Comparison of ENCODE assay signal across 17 cellular contexts in genomic region chr15:70398694-70399093, GRCh38.
DNase-seq lines count a peak whose midpoint lies in the region; ATAC-seq, FAIRE-seq and TF ChIP-seq lines count a peak whose summit lies in the region.
"Had no signal": no experiment of that assay in that cellular context is flagged by ENCODE, and none has a peak within 500 bp of the region (broad histone marks: within the 10 kb centered on the region; RNA-seq: fewer than 3 reads in every experiment).

No MANE protein-coding gene starts in this region.

- peak overlapping the region in 2 of 3 donors; percentile 46 to 88 for H3K27ac Mint-ChIP-seq in IgD-negative memory B cell
- no peak overlapping the region for H3K27ac Mint-ChIP-seq in CD4-positive, alpha-beta T cell
- H3K27ac Mint-ChIP-seq: CD4-positive, CD25-positive, alpha-beta regulatory T cell had no signal

- FAIRE-seq in A549 (lab: Jason Lieb, UNC) (no peak), H1 (lab: Jason Lieb, UNC) (no peak)
- FAIRE-seq: D721Med, G401.6, GM12891, GM19239 had no signal

- no peak overlapping the region for H3K27ac ChIP-seq in A549
- H3K27ac ChIP-seq in PC-9 = no peak overlapping the region
- H3K27ac ChIP-seq in H1 (ENCODE audit: low read depth, low read length) = no peak overlapping the region
- no peak overlapping the region for H3K27ac ChIP-seq in CD4-positive, alpha-beta T cell (ENCODE audit: low read depth, low read length)

- no peak overlapping the region for H4K8ac ChIP-seq in H1 (ENCODE audit: extremely low read depth, insufficient read depth, low read length)

- H3F3A ChIP-seq in PC-9 (ENCODE audit: insufficient read depth, low read depth) = peaks cover 5% of the 10 kb centered on the region; the same call in 1 of the 2 replicates

- no TSS peak for BruUV-seq in PC-9 (replicated peaks; lab: Mats Ljungman, UMichigan)

- TF ChIP-seq EP300 in A549 (IDR thresholded peaks at IDR 0.05) (no peak), H1 (IDR thresholded peaks at IDR 0.05; ENCODE audit: borderline replicate concordance in 1 of 2, low read depth in 2 of 2, low read length in 2 of 2) (no peak)

- no peak overlapping the region for H4K91ac ChIP-seq in H1 (replicated peaks; ENCODE audit: insufficient read length, low read length)

- H3K36me3 Mint-ChIP-seq in IgD-negative memory B cell = no peaks in the 10 kb centered on the region
- H3K36me3 Mint-ChIP-seq in CD4-positive, alpha-beta T cell (ENCODE audit: low read depth) = no peaks in the 10 kb centered on the region
- H3K36me3 Mint-ChIP-seq: CD4-positive, CD25-positive, alpha-beta regulatory T cell had no signal

- no peaks in the 10 kb centered on the region for H3K23me2 ChIP-seq in H1 (ENCODE audit: low read depth, low read length)

- 76% methylated on average over 4 of the region's 4 CpGs for WGBS in A549 (ENCODE audit: missing lambda C conversion rate)
- 96% methylated on average over 4 of the region's 4 CpGs; no CpG with 5 or more reads in 1 of the 2 experiments for WGBS in H1 (ENCODE audit: extremely low coverage in 1 of 2, insufficient coverage in 1 of 2, insufficient read length in 1 of 2, insufficient replicate concordance in 2 of 2, low coverage in 1 of 2, low lambda C conversion rate in 2 of 2, missing lambda C conversion rate in 1 of 2), 2 experiments

- H3K4me1 Mint-ChIP-seq in IgD-negative memory B cell = peaks cover 10 to 11% (median 11%) of the 10 kb centered on the region in 3 donors
- no peaks in the 10 kb centered on the region for H3K4me1 Mint-ChIP-seq in CD4-positive, alpha-beta T cell (ENCODE audit: low read depth)

- intact Hi-C loops in PC-9 (cut with micrococcal nuclease; ENCODE audit: unreplicated experiment) = no loop called here
- intact Hi-C loops in cardiac septum (cut with DNase I) = no loop called here
- intact Hi-C loops in CD4-positive, alpha-beta T cell (cut with DNase I, micrococcal nuclease) = no loop called here

- H3K79me1 ChIP-seq in H1 (ENCODE audit: low read depth, low read length) = no peaks in the 10 kb centered on the region

- H3K9me2 ChIP-seq in PC-9 (ENCODE audit: insufficient read depth) = no peaks in the 10 kb centered on the region

- H2BK5ac ChIP-seq in H1 (ENCODE audit: low read depth, low read length) = no peak overlapping the region

- no peak overlapping the region for H3K56ac ChIP-seq in H1 (replicated peaks; ENCODE audit: insufficient read length, low read depth, low read length)

- peak overlapping the region; percentile 75 for H2BK15ac ChIP-seq in H1 (ENCODE audit: low read length)

- TF ChIP-seq RAD21 in A549 (conservative IDR thresholded peaks at IDR 0.05 in 1 of 2, IDR thresholded peaks at IDR 0.05 in 1 of 2) (no peak), H1 (IDR thresholded peaks at IDR 0.05 in 1 of 2, conservative IDR thresholded peaks at IDR 0.05 in 1 of 2; ENCODE audit: low read depth in 2 of 2, low read length in 2 of 2) (no peak)

- DNase-seq in A549 (ENCODE audit: low read depth in 1 of 2, low spot score in 1 of 2) (no peak), PC-9 (no peak), H1 (ENCODE audit: low read depth in 1 of 2, low spot score in 2 of 2) (no peak), cardiac septum (ENCODE audit: low spot score) (no peak)
- no peak for DNase-seq in CD4-positive, alpha-beta T cell
- DNase-seq: ACHN; BE2C; C1 segment of cervical spinal cord; Caco-2; CD4-positive, CD25-positive, alpha-beta regulatory T cell had no signal

- H3K4me1 ChIP-seq in A549 (no peaks in the 10 kb centered on the region), PC-9 (replicated peaks; ENCODE audit: insufficient read depth) (peaks cover 13% of the 10 kb centered on the region), H1 (replicated peaks in 1 of 4; ENCODE audit: control insufficient read depth in 3 of 4, insufficient read depth in 4 of 4, low read length in 3 of 4) (peaks cover 2 to 10% (median 4%) of the 10 kb centered on the region in 4 experiments; a peak in 5 of 7 replicates)
- H3K4me1 ChIP-seq: Caco-2 had no signal

- no peaks in the 10 kb centered on the region for H3K27me3 ChIP-seq in PC-9 (ENCODE audit: insufficient read depth, low read depth)
- H3K27me3 ChIP-seq in H1 (replicated peaks in 1 of 4; ENCODE audit: control insufficient read depth in 3 of 4, extremely low read depth in 1 of 4, insufficient read depth in 3 of 4, low read length in 3 of 4) = no peaks in the 10 kb centered on the region
- H3K27me3 ChIP-seq in CD4-positive, alpha-beta T cell (ENCODE audit: control insufficient read depth, insufficient read depth, low read length) = no peaks in the 10 kb centered on the region
- H3K27me3 ChIP-seq: BE2C had no signal

- H3K14ac ChIP-seq in H1 (ENCODE audit: insufficient read length) = no peak overlapping the region

- H3K9me3 ChIP-seq in A549 (no peaks in the 10 kb centered on the region), PC-9 (ENCODE audit: insufficient read depth, low read depth) (no peaks in the 10 kb centered on the region), H1 (ENCODE audit: insufficient read depth in 2 of 2, low read depth in 1 of 2, low read length in 1 of 2) (0 out of 4 replicates have a peak, but pooled peaks cover 0 to 3% of the 10 kb centered on the region in 2 experiments)
- H3K9me3 ChIP-seq in CD4-positive, alpha-beta T cell (ENCODE audit: control insufficient read depth, low read length) = no peaks in the 10 kb centered on the region
- H3K9me3 ChIP-seq: BE2C, Caco-2, HAP-1 had no signal

- H2AK5ac ChIP-seq in H1 (ENCODE audit: low read depth, low read length) = peak overlapping the region; percentile 72; the same call in 1 of the 2 replicates

- peak overlapping the region in 1 of 4 donors; percentile 83 for H3K4me3 Mint-ChIP-seq in IgD-negative memory B cell
- H3K4me3 Mint-ChIP-seq in CD4-positive, alpha-beta T cell = no peak overlapping the region
- H3K4me3 Mint-ChIP-seq: CD4-positive, CD25-positive, alpha-beta regulatory T cell had no signal

- H3K79me2 ChIP-seq in PC-9 (ENCODE audit: low read depth) (no peaks in the 10 kb centered on the region), H1 (ENCODE audit: control insufficient read depth in 1 of 2, insufficient read depth in 2 of 2, low read length in 2 of 2) (no peaks in the 10 kb centered on the region)

- CTCF ChIA-PET in A549 (lab: Yijun Ruan, JAX) = interaction anchor here (0.7 kb wide), 1 partner anchor 160 kb away, joined by 3 read pairs; no protein-coding TSS in a partner anchor
- CTCF ChIA-PET in PC-9 (lab: Charles Lee) = no interaction called here
- CTCF ChIA-PET in H1 (lab: Charles Lee; ENCODE audit: partially characterized antibody) = interaction anchor here (0.9 kb wide), 1 partner anchor 22 kb away, joined by 4 read pairs; no protein-coding TSS in a partner anchor
- CTCF ChIA-PET in CD4-positive, alpha-beta T cell (lab: Charles Lee) = no interaction called here

- H2BK20ac ChIP-seq in H1 (ENCODE audit: low read length) = peak overlapping the region; percentile 88; the same call in 1 of the 2 replicates

- H2AFZ ChIP-seq in PC-9 = no peak overlapping the region
- H2AFZ ChIP-seq in H1 (ENCODE audit: low read length) = 0 out of 2 replicates have a peak overlapping the region, but pooled peaks have one; percentile 20

- H3K4me3 ChIP-seq in A549 (no peak overlapping the region), PC-9 (no peak overlapping the region), H1 (ENCODE audit: extremely low read depth in 1 of 4, insufficient read depth in 2 of 4, low read depth in 3 of 4, low read length in 4 of 4) (no peak overlapping the region)
- H3K4me3 ChIP-seq: HAP-1 had no signal

- TF ChIP-seq POLR2A in A549 (IDR thresholded peaks at IDR 0.05; ENCODE audit: low read length) (no peak), H1 (IDR thresholded peaks at IDR 0.05; ENCODE audit: control extremely low read depth in 1 of 2, low read depth in 2 of 2, low read length in 2 of 2) (no peak)

- H3K23ac ChIP-seq in H1 (ENCODE audit: insufficient read length) = no peak overlapping the region

- TF ChIP-seq CTCF in A549 (IDR thresholded peaks at IDR 0.05) = no peak
- no peak for TF ChIP-seq CTCF in PC-9 (conservative IDR thresholded peaks at IDR 0.05)
- TF ChIP-seq CTCF in H1 (IDR thresholded peaks at IDR 0.05; ENCODE audit: control extremely low read depth in 1 of 3, insufficient read depth in 1 of 3, low read depth in 1 of 3, low read length in 3 of 3) = no peak
- TF ChIP-seq CTCF in CD4-positive, alpha-beta T cell (IDR thresholded peaks at IDR 0.05) = no peak

- 0 out of 2 replicates have a peak overlapping the region, but pooled peaks have one; percentile 6 for H2BK12ac ChIP-seq in H1 (ENCODE audit: low read depth, low read length)

- no peak overlapping the region for H3K4ac ChIP-seq in H1 (replicated peaks; ENCODE audit: insufficient read length, low read depth, low read length)

- H3K36me3 ChIP-seq in PC-9 (ENCODE audit: low read depth) = no peaks in the 10 kb centered on the region
- H3K36me3 ChIP-seq in H1 (ENCODE audit: control insufficient read depth in 2 of 4, insufficient read depth in 4 of 4, low read length in 3 of 4) = no peaks in the 10 kb centered on the region
- H3K36me3 ChIP-seq: BE2C, HAP-1 had no signal

- H3K27me3 Mint-ChIP-seq in IgD-negative memory B cell = peaks cover 11% of the 10 kb centered on the region
- peaks cover 4% of the 10 kb centered on the region for H3K27me3 Mint-ChIP-seq in CD4-positive, alpha-beta T cell

- no peaks in the 10 kb centered on the region for H3K9me3 Mint-ChIP-seq in IgD-negative memory B cell
- H3K9me3 Mint-ChIP-seq in CD4-positive, alpha-beta T cell = no peaks in the 10 kb centered on the region
- H3K9me3 Mint-ChIP-seq: CD4-positive, CD25-positive, alpha-beta regulatory T cell had no signal

- ATAC-seq in A549 (no peak), HG02852 (IDR thresholded peaks at IDR 0.05; ENCODE audit: unreplicated experiment) (no peak)
- no peak for ATAC-seq in CD4-positive, alpha-beta T cell (ENCODE audit: poor library complexity)

- H3K4me2 ChIP-seq in A549 = no peak overlapping the region
- H3K4me2 ChIP-seq in PC-9 = peak overlapping the region; percentile 31; the same call in 1 of the 2 replicates
- no peak overlapping the region for H3K4me2 ChIP-seq in H1 (ENCODE audit: insufficient read depth in 1 of 2, low read depth in 2 of 2, low read length in 2 of 2)

- H3K18ac ChIP-seq in H1 (ENCODE audit: extremely low read depth, low read length) = no peak overlapping the region

- H4K5ac ChIP-seq in H1 (ENCODE audit: insufficient read length, low read depth, low read length) = no peak overlapping the region

- no peaks in the 10 kb centered on the region for H4K20me1 ChIP-seq in PC-9 (ENCODE audit: insufficient read depth)
- no peaks in the 10 kb centered on the region for H4K20me1 ChIP-seq in H1 (replicated peaks in 1 of 2; ENCODE audit: control insufficient read depth in 1 of 2, insufficient read depth in 2 of 2, low read length in 2 of 2)

- POLR2A ChIA-PET in A549 (lab: Yijun Ruan, JAX) (no interaction called here), PC-9 (lab: Charles Lee; ENCODE audit: unreplicated experiment) (no interaction called here), H1 (lab: Charles Lee; ENCODE audit: partially characterized antibody) (no interaction called here)
- POLR2A ChIA-PET in CD4-positive, alpha-beta T cell (lab: Charles Lee) = no interaction called here

- no peak overlapping the region for H3K9ac ChIP-seq in H1 (replicated peaks in 1 of 4; ENCODE audit: extremely low read depth in 1 of 4, low read depth in 3 of 4, low read length in 3 of 4)

- H2BK120ac ChIP-seq in H1 (replicated peaks; ENCODE audit: low read depth, low read length) = no peak overlapping the region

TF ChIP-seq in A549, 52 proteins besides CTCF, POLR2A, EP300 and RAD21 (continues in another document):
- no peak for TF ChIP-seq ZC3H11A (IDR thresholded peaks at IDR 0.05)

Comparison
In these comparisons a context has a peak if more than half of its experiments do, and no peak if none do; other contexts are left out.
1. CTCF ChIA-PET loops: an anchor here in A549 (0.7 kb wide) and H1 (0.9 kb wide); none called in PC-9 and CD4-positive, alpha-beta T cell.
2. Of the 18 proteins assayed by ChIP-seq in both H1 and A549: peak only in H1: none; only in A549: MAFK; in both: none; in neither: 17.